29 cellular contexts compared by ENCODE assay signal in genomic region chr18:59477849-59478248, GRCh38.
"Had no signal": no experiment of that assay in that cellular context is flagged by ENCODE, and none has a peak within 500 bp of the region (broad histone marks: within the 10 kb centered on the region; RNA-seq: fewer than 3 reads in every experiment).

No MANE protein-coding gene starts in this region.

- H3K36me3 Mint-ChIP-seq: stimulated activated effector memory CD8-positive, alpha-beta T cell treated with anti-CD3 and anti-CD28 coated beads, Interleukin-12 subunit alpha, Interleukin-12 subunit beta, amount 100 ng/mL, for 72 hours; stimulated activated memory B cell treated with anti-CD40 and anti-IgM and Interleukin-4, amounts not matched to agents 10 μg/mL and 1 μg/mL and 100 μg/mL, for 72 hours; stimulated activated naive B cell treated with anti-CD40 and anti-IgM and Interleukin-4, amounts not matched to agents 10 μg/mL and 1 μg/mL and 100 μg/mL, for 72 hours had no signal

- H3K27ac Mint-ChIP-seq: stimulated activated effector memory CD8-positive, alpha-beta T cell treated with anti-CD3 and anti-CD28 coated beads, Interleukin-12 subunit alpha, Interleukin-12 subunit beta, amount 100 ng/mL, for 72 hours; stimulated activated memory B cell treated with anti-CD40 and anti-IgM and Interleukin-4, amounts not matched to agents 10 μg/mL and 1 μg/mL and 100 μg/mL, for 72 hours; stimulated activated naive B cell treated with anti-CD40 and anti-IgM and Interleukin-4, amounts not matched to agents 10 μg/mL and 1 μg/mL and 100 μg/mL, for 72 hours; stimulated activated naive CD8-positive, alpha-beta T cell treated with anti-CD3 and anti-CD28 coated beads, Interleukin-15, amount 100 ng/mL, for 72 hours; stimulated activated naive CD8-positive, alpha-beta T cell treated with anti-CD3 and anti-CD28 coated beads, Interleukin-15, Interleukin-2, amounts not matched to agents 100 ng/mL and 50 ng/mL, for 24 hours; type B pancreatic cell had no signal

- DNase-seq: stimulated activated CD4-positive, alpha-beta T cell treated with anti-CD3 and anti-CD28 coated beads, Interleukin-2, amount 100 ng/mL, for 48 hours; stimulated activated CD4-positive, alpha-beta T cell treated with anti-CD3 and anti-CD28 coated beads, Interleukin-4, amount 100 ng/mL, for 1 hour; stimulated activated CD4-positive, alpha-beta T cell treated with anti-CD3 and anti-CD28 coated beads, Interleukin-4, amount 100 ng/mL, for 24 hours; stimulated activated CD4-positive, alpha-beta T cell treated with anti-CD3 and anti-CD28 coated beads, Interleukin-4, amount 100 ng/mL, for 4 hours; stimulated activated CD8-positive, alpha-beta memory T cell treated with anti-CD3 and anti-CD28 coated beads, Interleukin-4, amount 100 ng/mL, for 48 hours; stimulated activated naive B cell treated with anti-CD40 and anti-IgM and Interleukin-4, amounts not matched to agents 10 μg/mL and 1 μg/mL and 100 μg/mL, for 72 hours; stimulated activated naive CD4-positive, alpha-beta T cell; stimulated activated naive CD4-positive, alpha-beta T cell treated with Interleukin-2 at 50 U/mL for 16 hours; stimulated activated naive CD8-positive, alpha-beta T cell treated with anti-CD3 and anti-CD28 coated beads, Interleukin-15, amount 100 ng/mL, for 72 hours; stimulated activated naive CD8-positive, alpha-beta T cell treated with anti-CD3 and anti-CD28 coated beads, Interleukin-15, Interleukin-2, amounts not matched to agents 100 U/mL and 50 U/mL, for 24 hours; stomach; substantia nigra; testis; thyroid gland; tibial artery; transverse colon; trophoblast cell; upper lobe of left lung; upper lobe of right lung; uterus had no signal

- H3K4me1 Mint-ChIP-seq: stimulated activated effector memory CD8-positive, alpha-beta T cell treated with anti-CD3 and anti-CD28 coated beads, Interleukin-12 subunit alpha, Interleukin-12 subunit beta, amount 100 ng/mL, for 72 hours; stimulated activated memory B cell treated with anti-CD40 and anti-IgM and Interleukin-4, amounts not matched to agents 10 μg/mL and 1 μg/mL and 100 μg/mL, for 72 hours; stimulated activated naive B cell treated with anti-CD40 and anti-IgM and Interleukin-4, amounts not matched to agents 10 μg/mL and 1 μg/mL and 100 μg/mL, for 72 hours; stimulated activated naive CD8-positive, alpha-beta T cell treated with anti-CD3 and anti-CD28 coated beads, Interleukin-15, amount 100 ng/mL, for 72 hours had no signal

- H3K36me3 ChIP-seq: stomach, suprapubic skin, thoracic aorta, thyroid gland, tibial artery, tibial nerve, transverse colon, upper lobe of left lung, upper lobe of right lung, uterus, vagina had no signal

- H3K27ac ChIP-seq: stomach, suprapubic skin, testis, thoracic aorta, thyroid gland, tibial artery, tibial nerve, transverse colon, upper lobe of left lung, upper lobe of right lung, uterus, vagina had no signal

- H3K9me3 ChIP-seq: stomach, suprapubic skin, testis, thoracic aorta, thyroid gland, tibial artery, tibial nerve, transverse colon, upper lobe of left lung, upper lobe of right lung, uterus, vagina had no signal

- ATAC-seq: stimulated activated effector memory CD8-positive, alpha-beta T cell treated with anti-CD3 and anti-CD28 coated beads, Interleukin-12 subunit alpha, Interleukin-12 subunit beta, amount 100 ng/mL, for 72 hours; stimulated activated memory B cell treated with anti-CD40 and anti-IgM and Interleukin-4, amounts not matched to agents 10 μg/mL and 1 μg/mL and 100 μg/mL, for 72 hours; stimulated activated naive B cell treated with anti-CD40 and anti-IgM and Interleukin-4, amounts not matched to agents 10 μg/mL and 1 μg/mL and 100 μg/mL, for 72 hours; stimulated activated naive CD8-positive, alpha-beta T cell treated with anti-CD3 and anti-CD28 coated beads, Interleukin-15, amount 100 ng/mL, for 72 hours; stimulated activated naive CD8-positive, alpha-beta T cell treated with anti-CD3 and anti-CD28 coated beads, Interleukin-15, Interleukin-2, amounts not matched to agents 100 U/mL and 50 U/mL, for 24 hours; upper lobe of right lung had no signal

- H3K4me1 ChIP-seq: stomach, suprapubic skin, testis, tibial artery, tibial nerve, transverse colon, upper lobe of left lung, upper lobe of right lung, uterus, vagina had no signal

- FAIRE-seq: urothelium cell line had no signal

- H3K27me3 ChIP-seq: stomach, suprapubic skin, testis, thyroid gland, tibial nerve, transverse colon, upper lobe of left lung, upper lobe of right lung, uterus, vagina had no signal

- H3K9me3 Mint-ChIP-seq: stimulated activated naive CD8-positive, alpha-beta T cell treated with anti-CD3 and anti-CD28 coated beads, Interleukin-15, Interleukin-2, amounts not matched to agents 100 ng/mL and 50 ng/mL, for 24 hours had no signal

- H3K4me3 Mint-ChIP-seq: stimulated activated effector memory CD8-positive, alpha-beta T cell treated with anti-CD3 and anti-CD28 coated beads, Interleukin-12 subunit alpha, Interleukin-12 subunit beta, amount 100 ng/mL, for 72 hours; stimulated activated memory B cell treated with anti-CD40 and anti-IgM and Interleukin-4, amounts not matched to agents 10 μg/mL and 1 μg/mL and 100 μg/mL, for 72 hours; stimulated activated naive B cell treated with anti-CD40 and anti-IgM and Interleukin-4, amounts not matched to agents 10 μg/mL and 1 μg/mL and 100 μg/mL, for 72 hours; stimulated activated naive CD8-positive, alpha-beta T cell treated with anti-CD3 and anti-CD28 coated beads, Interleukin-15, amount 100 ng/mL, for 72 hours; stimulated activated naive CD8-positive, alpha-beta T cell treated with anti-CD3 and anti-CD28 coated beads, Interleukin-15, Interleukin-2, amounts not matched to agents 100 ng/mL and 50 ng/mL, for 24 hours; type B pancreatic cell had no signal

- H3K4me3 ChIP-seq: stomach, suprapubic skin, testis, thoracic aorta, thyroid gland, tibial artery, tibial nerve, transverse colon, upper lobe of left lung, upper lobe of right lung, uterus, vagina had no signal
